In the genomic region with DNA sequence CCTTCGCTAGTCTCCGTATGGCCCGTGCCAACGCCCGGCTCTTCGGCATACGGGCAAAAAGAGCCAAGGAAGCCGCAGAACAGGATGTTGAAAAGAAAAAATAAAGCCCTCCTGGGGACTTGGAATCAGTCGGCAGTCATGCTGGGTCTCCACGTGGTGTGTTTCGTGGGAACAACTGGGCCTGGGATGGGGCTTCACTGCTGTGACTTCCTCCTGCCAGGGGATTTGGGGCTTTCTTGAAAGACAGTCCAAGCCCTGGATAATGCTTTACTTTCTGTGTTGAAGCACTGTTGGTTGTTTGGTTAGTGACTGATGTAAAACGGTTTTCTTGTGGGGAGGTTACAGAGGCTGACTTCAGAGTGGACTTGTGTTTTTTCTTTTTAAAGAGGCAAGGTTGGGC, we compare ENCODE assay signal across 11 cellular contexts. TPM values are rescaled to one million over a fixed set of nuclear protein-coding genes. Genes with fewer than 3 reads are reported as not detected.
A peak's percentile ranks its signal among the peaks of the same experiment; 100 is the strongest.
DNase-seq lines count a peak whose midpoint lies in the region; ATAC-seq and TF ChIP-seq lines count a peak whose summit lies in the region.
"Had no signal": no experiment of that assay in that cellular context is flagged by ENCODE, and none has a peak within 500 bp of the region (broad histone marks: within the 10 kb centered on the region; RNA-seq: fewer than 3 reads in every experiment).

No MANE protein-coding gene starts in this region.

- H3K79me2 ChIP-seq in OCI-LY1 (ENCODE audit: insufficient read depth, low read length): peaks cover 4% of the 10 kb centered on the region; the same call in 1 of the 2 replicates

- intact Hi-C loops in psoas muscle (cut with DNase I): loop anchor here in 1 of 2 donors (5.0 kb wide), 1 partner anchor 36 kb away; no protein-coding TSS in a partner anchor

- H3K4me2 ChIP-seq in OCI-LY1 (ENCODE audit: low read length): peak overlapping the region; percentile 92

- H3K36me3 ChIP-seq in OCI-LY1 (ENCODE audit: insufficient read depth, low read length) (peaks cover 44% of the 10 kb centered on the region), psoas muscle (ENCODE audit: insufficient read depth in 1 of 2, low read depth in 1 of 2) (peaks cover 6 to 41% of the 10 kb centered on the region in 2 donors)

- H3K27ac ChIP-seq in OCI-LY1 (ENCODE audit: low read depth, low read length, poor library complexity, severe bottlenecking) (no peak overlapping the region), psoas muscle (peak overlapping the region; percentile 96)
- H3K27ac ChIP-seq: left lung had no signal

- peaks cover 53% of the 10 kb centered on the region for H3K4me1 ChIP-seq in OCI-LY1 (ENCODE audit: insufficient read depth, low read length, severe bottlenecking)
- peaks cover 55% of the 10 kb centered on the region for H3K4me1 ChIP-seq in psoas muscle

- no peak overlapping the region for H2AFZ ChIP-seq in OCI-LY1 (ENCODE audit: low read length)

- TF ChIP-seq CTCF in OCI-LY1 (IDR thresholded peaks at IDR 0.05; ENCODE audit: low read length): no peak
- no peak for TF ChIP-seq CTCF in chondrocyte (IDR thresholded peaks at IDR 0.05)
- no peak for TF ChIP-seq CTCF in psoas muscle (IDR thresholded peaks at IDR 0.05)

- H3K4me3 Mint-ChIP-seq in T-helper 1 cell treated with Interleukin-12 subunit alpha and Interleukin-12 subunit beta and Interleukin-4 antibody, amounts not matched to agents 30 μg/mL and 1 μg/mL, for 36 hours: peak overlapping the region; percentile 98
- peak overlapping the region; percentile 92 for H3K4me3 Mint-ChIP-seq in chondrocyte (ENCODE audit: unreplicated experiment)

- peak overlapping the region; percentile 99 for H3K4me3 ChIP-seq in OCI-LY1 (ENCODE audit: low read depth, low read length, poor library complexity, severe bottlenecking)
- peak overlapping the region; percentile 94 for H3K4me3 ChIP-seq in psoas muscle

- H3K27me3 ChIP-seq in OCI-LY1 (ENCODE audit: insufficient read depth, low read length) (no peaks in the 10 kb centered on the region), psoas muscle (ENCODE audit: insufficient read depth in 3 of 3, low read length in 2 of 3) (no peaks in the 10 kb centered on the region)
- H3K27me3 ChIP-seq: left lung, spleen had no signal

- ATAC-seq in psoas muscle (no peak), HG03108 (IDR thresholded peaks at IDR 0.05; ENCODE audit: unreplicated experiment) (no peak)
- ATAC-seq: left lung had no signal

- H3K27ac Mint-ChIP-seq in T-helper 1 cell treated with Interleukin-12 subunit alpha and Interleukin-12 subunit beta and Interleukin-4 antibody, amounts not matched to agents 30 μg/mL and 1 μg/mL, for 36 hours: peak overlapping the region; percentile 15
- peak overlapping the region; percentile 51 for H3K27ac Mint-ChIP-seq in chondrocyte (ENCODE audit: unreplicated experiment)

- DNase-seq in T-helper 1 cell (no peak), chondrocyte (ENCODE audit: low spot score) (no peak), psoas muscle (no peak), DMS153 treated with DMSO at 0.1 percent for 48 hours (lab: John Stamatoyannopoulos, UW; ENCODE audit: unreplicated experiment) (no peak), UCSD-AML1 (lab: John Stamatoyannopoulos, UW; ENCODE audit: unreplicated experiment) (no peak)
- DNase-seq: effector CD8-positive, alpha-beta T cell; left lung; spleen had no signal

- WGBS in psoas muscle, 3 donors: 65 to 84% (median 67%) methylated on average over 11 to 12 of the region's 12 CpGs

- H3K27me3 Mint-ChIP-seq in T-helper 1 cell treated with Interleukin-12 subunit alpha and Interleukin-12 subunit beta and Interleukin-4 antibody, amounts not matched to agents 30 μg/mL and 1 μg/mL, for 36 hours (ENCODE audit: low read depth): no peaks in the 10 kb centered on the region
- no peaks in the 10 kb centered on the region for H3K27me3 Mint-ChIP-seq in chondrocyte (ENCODE audit: low read depth)

- H3K9me3 Mint-ChIP-seq in T-helper 1 cell treated with Interleukin-12 subunit alpha and Interleukin-12 subunit beta and Interleukin-4 antibody, amounts not matched to agents 30 μg/mL and 1 μg/mL, for 36 hours: no peaks in the 10 kb centered on the region
- no peaks in the 10 kb centered on the region for H3K9me3 Mint-ChIP-seq in chondrocyte (ENCODE audit: low read depth)

- peaks cover 38% of the 10 kb centered on the region for H3K36me3 Mint-ChIP-seq in T-helper 1 cell treated with Interleukin-12 subunit alpha and Interleukin-12 subunit beta and Interleukin-4 antibody, amounts not matched to agents 30 μg/mL and 1 μg/mL, for 36 hours (ENCODE audit: low read depth)
- H3K36me3 Mint-ChIP-seq in chondrocyte (ENCODE audit: low read depth): peaks cover 32% of the 10 kb centered on the region

- peaks cover 44% of the 10 kb centered on the region for H3K4me1 Mint-ChIP-seq in T-helper 1 cell treated with Interleukin-12 subunit alpha and Interleukin-12 subunit beta and Interleukin-4 antibody, amounts not matched to agents 30 μg/mL and 1 μg/mL, for 36 hours (ENCODE audit: low read depth)
- peaks cover 61% of the 10 kb centered on the region for H3K4me1 Mint-ChIP-seq in chondrocyte (ENCODE audit: low read depth)

- no peaks in the 10 kb centered on the region for H3K9me3 ChIP-seq in OCI-LY1 (ENCODE audit: low read length)
- H3K9me3 ChIP-seq in psoas muscle: no peaks in the 10 kb centered on the region
- H3K9me3 ChIP-seq: left lung, spleen had no signal

- no peaks in the 10 kb centered on the region for H4K20me1 ChIP-seq in OCI-LY1 (ENCODE audit: insufficient read depth, low read length)

- H3K9me2 ChIP-seq in OCI-LY1 (ENCODE audit: low read depth, low read length): no peaks in the 10 kb centered on the region

- peak overlapping the region; percentile 98; the same call in 1 of the 2 replicates for H3K9ac ChIP-seq in OCI-LY1 (ENCODE audit: low read length)

- H3F3A ChIP-seq in OCI-LY1 (ENCODE audit: insufficient read depth, low read length): peaks cover 31% of the 10 kb centered on the region

RNA-seq across cellular contexts. Expression of gene RPL13, which starts 2.5 kb away (rescaled TPM):
- total RNA-seq in chondrocyte: 1,149 to 1,324 TPM (median 1,165 TPM) in 3 replicates
- 1,000 to 10,000 TPM; 1,039 to 1,769 (median 1,553) TPM for total RNA-seq in psoas muscle
- polyA plus RNA-seq in psoas muscle: 1,000 to 10,000 TPM; 2,989 to 7,334 (median 5,467) TPM

RNA-seq across cellular contexts. Expression of gene CPNE7, which starts 12.6 kb away (rescaled TPM):
- total RNA-seq in chondrocyte (15.5 to 41.7 TPM (median 16.3 TPM) in 3 replicates), psoas muscle (not detected)
- under 1 TPM in 2 of 3 donors, not detected in 1; 0.08 to 0.21 TPM for polyA plus RNA-seq in psoas muscle

RNA-seq across cellular contexts. Expression of gene DPEP1, which starts 50.5 kb away (rescaled TPM):
- total RNA-seq in chondrocyte: not detected in 3 replicates
- total RNA-seq in psoas muscle: not detected
- polyA plus RNA-seq in psoas muscle: under 1 TPM in 2 of 3 donors, not detected in 1; 0.04 to 0.16 TPM

RNA-seq across cellular contexts. Expression of gene SPG7, which starts 54.7 kb away (rescaled TPM):
- total RNA-seq in chondrocyte (84.6 to 127 TPM (median 87.6 TPM) in 3 replicates), psoas muscle (10 to 100 TPM; 66.8 to 92.3 (median 87.3) TPM)
- polyA plus RNA-seq in psoas muscle: 10 to 100 TPM; 57.5 to 95.3 (median 79.3) TPM

Comparison
In these comparisons a context has a peak if more than half of its experiments do, and no peak if none do; other contexts are left out.
1. RNA of gene CPNE7, which starts 12.6 kb away (total RNA-seq): 15.5 to 41.7 TPM in chondrocyte; not detected in psoas muscle; every median in the first group is over 10 times any median in the second.